ENCODE assay signal across 14 cellular contexts in genomic region chr18:25604909-25605247, GRCh38.
DNase-seq lines count a peak whose midpoint lies in the region; ATAC-seq and TF ChIP-seq lines count a peak whose summit lies in the region.
"Had no signal": no experiment of that assay in that cellular context is flagged by ENCODE, and none has a peak within 500 bp of the region (broad histone marks: within the 10 kb centered on the region; RNA-seq: fewer than 3 reads in every experiment).

No MANE protein-coding gene starts in this region.

- H3K27me3 Mint-ChIP-seq in GM23338 (ENCODE audit: insufficient read depth, low read depth, poor library complexity): peaks cover 5% of the 10 kb centered on the region
- peaks cover 5% of the 10 kb centered on the region for H3K27me3 Mint-ChIP-seq in endothelial cell (ENCODE audit: unreplicated experiment)
- H3K27me3 Mint-ChIP-seq: IgD-negative memory B cell had no signal

- H3K27ac Mint-ChIP-seq in GM23338 (no peak overlapping the region), endothelial cell (ENCODE audit: unreplicated experiment) (no peak overlapping the region)
- H3K27ac Mint-ChIP-seq: CD4-positive, CD25-positive, alpha-beta regulatory T cell; IgD-negative memory B cell had no signal

- peak overlapping the region; percentile 2 for H4K91ac ChIP-seq in trophoblast cell (ENCODE audit: low read depth, low read length)

- no peak overlapping the region for H3K18ac ChIP-seq in trophoblast cell (ENCODE audit: low read length)

- no peak overlapping the region for H3K23ac ChIP-seq in trophoblast cell (ENCODE audit: low read length)

- no peak overlapping the region for H4K8ac ChIP-seq in trophoblast cell (ENCODE audit: low read depth, low read length)

- H3F3A ChIP-seq in GM23338 (replicated peaks; ENCODE audit: low read depth) (no peaks in the 10 kb centered on the region), neural cell (ENCODE audit: insufficient read depth, low read length, poor library complexity, severe bottlenecking) (peaks cover 3% of the 10 kb centered on the region)

- H3K9ac ChIP-seq in neural cell (ENCODE audit: low read length) (peak overlapping the region; percentile 30), trophoblast cell (ENCODE audit: low read length) (no peak overlapping the region)
- H3K9ac ChIP-seq: BLaER1 treated with 17β-estradiol and CSF1 and Interleukin-3, amounts not matched to agents 10 nM and 100 nM had no signal

- H3K4me1 ChIP-seq in GM23338 (ENCODE audit: insufficient read depth) (no peaks in the 10 kb centered on the region), trophoblast cell (ENCODE audit: control insufficient read depth in 1 of 2, insufficient read depth in 2 of 2, low read length in 2 of 2) (no peaks in the 10 kb centered on the region), upper lobe of right lung (no peaks in the 10 kb centered on the region)
- H3K4me1 ChIP-seq: BLaER1 treated with 17β-estradiol and CSF1 and Interleukin-3, amounts not matched to agents 10 nM and 100 nM had no signal

- no peaks in the 10 kb centered on the region for H3K79me1 ChIP-seq in trophoblast cell (ENCODE audit: low read length)

- H3K9me3 Mint-ChIP-seq in GM23338 (no peaks in the 10 kb centered on the region; the same call in 2 of the 3 replicates), endothelial cell (ENCODE audit: unreplicated experiment) (no peaks in the 10 kb centered on the region)
- H3K9me3 Mint-ChIP-seq: IgD-negative memory B cell had no signal

- H3K4ac ChIP-seq in trophoblast cell (ENCODE audit: low read depth, low read length): no peak overlapping the region

- H2BK120ac ChIP-seq in trophoblast cell (ENCODE audit: insufficient read depth, low read length, poor library complexity): no peak overlapping the region

- intact Hi-C loops in upper lobe of right lung (cut with DNase I): no loop called here

- peak overlapping the region; percentile 81; the same call in 1 of the 2 replicates for H2AFZ ChIP-seq in GM23338
- H2AFZ ChIP-seq in neural cell (ENCODE audit: low read depth, low read length): peak overlapping the region; percentile 19
- no peak overlapping the region for H2AFZ ChIP-seq in trophoblast cell (ENCODE audit: insufficient read depth, low read length, poor library complexity)

- H3K36me3 Mint-ChIP-seq in GM23338 (ENCODE audit: low read depth) (no peaks in the 10 kb centered on the region), endothelial cell (ENCODE audit: low read depth, unreplicated experiment) (no peaks in the 10 kb centered on the region)
- H3K36me3 Mint-ChIP-seq: CD4-positive, CD25-positive, alpha-beta regulatory T cell; IgD-negative memory B cell had no signal

- WGBS in trophoblast cell (ENCODE audit: extremely low coverage, insufficient coverage, insufficient read length): no CpG with 5 or more reads among the region's 10 CpGs

- H3K27ac ChIP-seq in GM23338 (ENCODE audit: low read depth) (no peak overlapping the region), neural cell (ENCODE audit: low read length) (peak overlapping the region; percentile 54), trophoblast cell (ENCODE audit: low read depth, low read length) (no peak overlapping the region), upper lobe of right lung (no peak overlapping the region)
- H3K27ac ChIP-seq: BLaER1 treated with 17β-estradiol and CSF1 and Interleukin-3, amounts not matched to agents 10 nM and 100 nM had no signal

- no peak overlapping the region for H2BK5ac ChIP-seq in trophoblast cell (ENCODE audit: low read depth, low read length, poor library complexity)

- H3K9me3 ChIP-seq in neural cell (ENCODE audit: low read length) (no peaks in the 10 kb centered on the region), trophoblast cell (ENCODE audit: insufficient read depth, low read depth, low read length) (no peaks in the 10 kb centered on the region), upper lobe of right lung (no peaks in the 10 kb centered on the region)
- H3K9me3 ChIP-seq: BLaER1 treated with 17β-estradiol and CSF1 and Interleukin-3, amounts not matched to agents 10 nM and 100 nM had no signal

- H3K27me3 ChIP-seq in GM23338 (ENCODE audit: insufficient read depth) (no peaks in the 10 kb centered on the region), neural cell (ENCODE audit: insufficient read depth, low read depth, low read length) (no peaks in the 10 kb centered on the region), trophoblast cell (ENCODE audit: insufficient read depth, low read length) (no peaks in the 10 kb centered on the region), upper lobe of right lung (no peaks in the 10 kb centered on the region)
- H3K27me3 ChIP-seq: BLaER1 treated with 17β-estradiol and CSF1 and Interleukin-3, amounts not matched to agents 10 nM and 100 nM had no signal

- H3K9me2 ChIP-seq in GM23338 (ENCODE audit: insufficient read depth) (no peaks in the 10 kb centered on the region), neural cell (ENCODE audit: insufficient read depth, low read length) (no peaks in the 10 kb centered on the region)

- no peak overlapping the region for H4K12ac ChIP-seq in trophoblast cell (ENCODE audit: low read depth, low read length)

- no peak for TF ChIP-seq RAD21 in neural cell (conservative IDR thresholded peaks at IDR 0.05)

- no peak overlapping the region for H3K4me3 Mint-ChIP-seq in GM23338
- no peak overlapping the region for H3K4me3 Mint-ChIP-seq in endothelial cell (ENCODE audit: unreplicated experiment)
- H3K4me3 Mint-ChIP-seq: CD4-positive, CD25-positive, alpha-beta regulatory T cell; IgD-negative memory B cell had no signal

- DNase-seq in GM23338 (ENCODE audit: low spot score): no peak
- DNase-seq in trophoblast cell: no peak
- DNase-seq in upper lobe of right lung: peak; percentile 55
- DNase-seq in stimulated activated naive CD4-positive, alpha-beta T cell treated with Interleukin-2 at 50 U/mL for 16 hours (lab: John Stamatoyannopoulos, UW): no peak
- DNase-seq in endothelial cell (ENCODE audit: low spot score): no peak
- DNase-seq: ACHN; CD4-positive, CD25-positive, alpha-beta regulatory T cell; DMS53; GF-D8; H7 had no signal

- H3K14ac ChIP-seq in trophoblast cell (ENCODE audit: low read length): no peak overlapping the region

- H4K20me1 ChIP-seq in GM23338 (replicated peaks; ENCODE audit: insufficient read depth): no peaks in the 10 kb centered on the region
- H4K20me1 ChIP-seq in neural cell (ENCODE audit: insufficient read depth): no peaks in the 10 kb centered on the region
- H4K20me1 ChIP-seq: BLaER1 treated with 17β-estradiol and CSF1 and Interleukin-3, amounts not matched to agents 10 nM and 100 nM had no signal

- H2BK12ac ChIP-seq in trophoblast cell (ENCODE audit: low read length): no peak overlapping the region

- TF ChIP-seq CTCF in GM23338 (conservative IDR thresholded peaks at IDR 0.05; ENCODE audit: low read depth in 2 of 2) (no peak), neural cell (IDR thresholded peaks at IDR 0.05; ENCODE audit: poor library complexity, severe bottlenecking) (no peak), upper lobe of right lung (IDR thresholded peaks at IDR 0.05) (no peak), endothelial cell (IDR thresholded peaks at IDR 0.05; ENCODE audit: unreplicated experiment) (no peak)

- H3K4me3 ChIP-seq in GM23338: no peak overlapping the region
- peak overlapping the region; percentile 17 for H3K4me3 ChIP-seq in neural cell (ENCODE audit: low read length)
- H3K4me3 ChIP-seq in trophoblast cell (ENCODE audit: low read depth, low read length): no peak overlapping the region
- no peak overlapping the region for H3K4me3 ChIP-seq in upper lobe of right lung
- H3K4me3 ChIP-seq: BLaER1 treated with 17β-estradiol and CSF1 and Interleukin-3, amounts not matched to agents 10 nM and 100 nM had no signal

- H3K79me2 ChIP-seq in GM23338 (replicated peaks; ENCODE audit: insufficient read depth) (no peaks in the 10 kb centered on the region), neural cell (replicated peaks; ENCODE audit: insufficient read depth, low read length) (no peaks in the 10 kb centered on the region), trophoblast cell (ENCODE audit: control insufficient read depth, insufficient read depth, low read length, poor library complexity) (no peaks in the 10 kb centered on the region)

- no peaks in the 10 kb centered on the region for H3K36me3 ChIP-seq in GM23338 (ENCODE audit: insufficient read depth)
- no peaks in the 10 kb centered on the region for H3K36me3 ChIP-seq in neural cell (ENCODE audit: insufficient read depth, low read length)
- H3K36me3 ChIP-seq in trophoblast cell (ENCODE audit: control insufficient read depth in 1 of 2, insufficient read depth in 2 of 2, low read length in 2 of 2): no peaks in the 10 kb centered on the region
- H3K36me3 ChIP-seq in upper lobe of right lung: no peaks in the 10 kb centered on the region
- H3K36me3 ChIP-seq: BLaER1 treated with 17β-estradiol and CSF1 and Interleukin-3, amounts not matched to agents 10 nM and 100 nM had no signal

- peak overlapping the region; percentile 19 for H2AK5ac ChIP-seq in trophoblast cell (ENCODE audit: low read length)

- ATAC-seq in GM23338: peak; percentile 42; the same call in 2 of the 3 replicates
- peak; percentile 33 for ATAC-seq in upper lobe of right lung
- no peak for ATAC-seq in HG03175 (IDR thresholded peaks at IDR 0.05; ENCODE audit: unreplicated experiment)

- no peak for TF ChIP-seq EP300 in neural cell (conservative IDR thresholded peaks at IDR 0.05; ENCODE audit: poor library complexity, severe bottlenecking)

- no peaks in the 10 kb centered on the region; the same call in 2 of the 3 replicates for H3K4me1 Mint-ChIP-seq in GM23338
- no peaks in the 10 kb centered on the region for H3K4me1 Mint-ChIP-seq in endothelial cell (ENCODE audit: unreplicated experiment)
- H3K4me1 Mint-ChIP-seq: CD4-positive, CD25-positive, alpha-beta regulatory T cell; IgD-negative memory B cell had no signal

- H3K4me2 ChIP-seq in GM23338: no peak overlapping the region
- no peak overlapping the region for H3K4me2 ChIP-seq in neural cell (ENCODE audit: low read length)
- H3K4me2 ChIP-seq in trophoblast cell (ENCODE audit: low read length): no peak overlapping the region
- H3K4me2 ChIP-seq: BLaER1 treated with 17β-estradiol and CSF1 and Interleukin-3, amounts not matched to agents 10 nM and 100 nM had no signal

TF ChIP-seq in neural cell, 6 proteins besides CTCF, POLR2A, EP300 and RAD21:
- no peak for TF ChIP-seq TAF1 (IDR thresholded peaks at IDR 0.05; ENCODE audit: low read depth)
- TF ChIP-seq MXI1 (conservative IDR thresholded peaks at IDR 0.05; ENCODE audit: poor library complexity, severe bottlenecking): peak; percentile 6
TF ChIP-seq in neural cell: peak in this region for 1.
